ENCODE assay signal across 13 cellular contexts in the genomic region with DNA sequence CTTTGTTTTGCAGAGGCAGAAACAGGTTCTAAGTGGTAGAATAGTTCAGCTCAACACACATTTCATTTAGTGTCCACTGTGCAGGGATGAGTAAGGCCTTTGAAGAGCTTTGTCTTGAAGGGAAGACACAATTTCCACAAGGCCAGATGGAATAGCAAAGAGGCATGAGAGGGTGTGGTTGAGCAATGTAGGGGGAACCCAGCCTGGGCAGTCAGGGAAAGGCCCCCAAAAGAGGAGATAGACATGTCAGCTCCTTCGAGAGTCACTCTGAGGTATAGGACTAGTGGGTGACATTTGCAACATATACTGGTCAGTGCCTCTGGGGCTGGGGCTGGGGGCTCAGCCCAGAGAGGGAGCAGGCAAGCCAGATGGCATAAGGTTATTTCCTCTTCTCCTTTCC. TPM values are rescaled to one million over a fixed set of nuclear protein-coding genes. Genes with fewer than 3 reads are reported as not detected.
A peak's percentile ranks its signal among the peaks of the same experiment; 100 is the strongest.
DNase-seq lines count a peak whose midpoint lies in the region; ATAC-seq, FAIRE-seq and TF ChIP-seq lines count a peak whose summit lies in the region.
"Had no signal": no experiment of that assay in that cellular context is flagged by ENCODE, and none has a peak within 500 bp of the region (broad histone marks: within the 10 kb centered on the region; RNA-seq: fewer than 3 reads in every experiment).

No MANE protein-coding gene starts in this region.

- DNase-seq in activated CD4-positive, alpha-beta T cell treated with anti-CD3 and anti-CD28 coated beads, Interleukin-2, amount 10 ng/mL, durations not matched to agents 24 days and 14 days = no peak
- no peak for DNase-seq in activated CD4-positive, alpha-beta T cell treated with anti-CD3 and anti-CD28 coated beads, Interleukin-2, amount 50 U/mL, for 1 hour
- DNase-seq in activated naive CD8-positive, alpha-beta T cell treated with anti-CD3 and anti-CD28 coated beads for 36 hours = no peak
- no peak for DNase-seq in kidney
- DNase-seq in stimulated activated effector memory CD8-positive, alpha-beta T cell treated with anti-CD3 and anti-CD28 coated beads, Interleukin-12 subunit alpha, Interleukin-12 subunit beta, amount 100 ng/mL, for 72 hours (ENCODE audit: low spot score in 2 of 2) = no peak
- DNase-seq in NCI-H345 treated with DMSO at 0.1 percent for 48 hours (lab: John Stamatoyannopoulos, UW; ENCODE audit: unreplicated experiment) = no peak
- DNase-seq in NCI-H524 (lab: John Stamatoyannopoulos, UW) = no peak
- no peak for DNase-seq in WERI-Rb-1
- DNase-seq: activated CD4-positive, CD25-positive, alpha-beta regulatory T cell treated with anti-CD3 and anti-CD28 coated beads, Interleukin-2, amount 50 U/mL, for 72 hours; brain microvascular endothelial cell; Karpas-422; NCI-H345 had no signal

- H3K9ac ChIP-seq in kidney (ENCODE audit: low read length in 2 of 2) = peak overlapping the region in 1 of 2 donors; percentile 14

- H3K4me1 Mint-ChIP-seq in activated CD4-positive, alpha-beta T cell treated with anti-CD3 and anti-CD28 coated beads, Interleukin-2, amount 10 ng/mL, durations not matched to agents 24 days and 14 days = peaks cover 56% of the 10 kb centered on the region
- H3K4me1 Mint-ChIP-seq in activated naive CD8-positive, alpha-beta T cell treated with anti-CD3 and anti-CD28 coated beads for 36 hours = peaks cover 72% of the 10 kb centered on the region
- peaks cover 75% of the 10 kb centered on the region for H3K4me1 Mint-ChIP-seq in stimulated activated effector memory CD8-positive, alpha-beta T cell treated with anti-CD3 and anti-CD28 coated beads, Interleukin-12 subunit alpha, Interleukin-12 subunit beta, amount 100 ng/mL, for 72 hours

- peaks cover 12% of the 10 kb centered on the region in 2 donors for H3K36me3 ChIP-seq in kidney (ENCODE audit: control insufficient read depth in 1 of 2, insufficient read depth in 2 of 2, low read length in 2 of 2)
- H3K36me3 ChIP-seq in WERI-Rb-1 = peaks cover 80% of the 10 kb centered on the region

- H3K27ac Mint-ChIP-seq in activated CD4-positive, alpha-beta T cell treated with anti-CD3 and anti-CD28 coated beads, Interleukin-2, amount 10 ng/mL, durations not matched to agents 24 days and 14 days = peak overlapping the region; percentile 49
- peak overlapping the region; percentile 29 for H3K27ac Mint-ChIP-seq in activated naive CD8-positive, alpha-beta T cell treated with anti-CD3 and anti-CD28 coated beads for 36 hours
- H3K27ac Mint-ChIP-seq in stimulated activated effector memory CD8-positive, alpha-beta T cell treated with anti-CD3 and anti-CD28 coated beads, Interleukin-12 subunit alpha, Interleukin-12 subunit beta, amount 100 ng/mL, for 72 hours = peak overlapping the region; percentile 54

- intact Hi-C loops in activated CD4-positive, alpha-beta T cell treated with anti-CD3 and anti-CD28 coated beads, Interleukin-2, amount 10 ng/mL, durations not matched to agents 24 days and 14 days (cut with micrococcal nuclease) = no loop called here
- intact Hi-C loops in kidney (cut with DNase I) = no loop called here

- H3K27ac ChIP-seq in kidney (ENCODE audit: low read depth in 2 of 2, low read length in 2 of 2) (peak overlapping the region; percentile 83 to 89), WERI-Rb-1 (no peak overlapping the region)
- H3K27ac ChIP-seq: brain microvascular endothelial cell had no signal

- peaks cover 72% of the 10 kb centered on the region for H3K36me3 Mint-ChIP-seq in activated CD4-positive, alpha-beta T cell treated with anti-CD3 and anti-CD28 coated beads, Interleukin-2, amount 10 ng/mL, durations not matched to agents 24 days and 14 days (ENCODE audit: low read depth)
- peaks cover 57% of the 10 kb centered on the region for H3K36me3 Mint-ChIP-seq in activated naive CD8-positive, alpha-beta T cell treated with anti-CD3 and anti-CD28 coated beads for 36 hours
- H3K36me3 Mint-ChIP-seq in stimulated activated effector memory CD8-positive, alpha-beta T cell treated with anti-CD3 and anti-CD28 coated beads, Interleukin-12 subunit alpha, Interleukin-12 subunit beta, amount 100 ng/mL, for 72 hours = peaks cover 100% of the 10 kb centered on the region

- peaks cover 58 to 62% of the 10 kb centered on the region in 2 donors for H3K4me1 ChIP-seq in kidney (ENCODE audit: control insufficient read depth in 1 of 2, insufficient read depth in 1 of 2, low read depth in 1 of 2, low read length in 2 of 2)

- no peaks in the 10 kb centered on the region for H3K27me3 ChIP-seq in WERI-Rb-1 (ENCODE audit: insufficient read depth, low read depth, severe bottlenecking)
- H3K27me3 ChIP-seq: brain microvascular endothelial cell had no signal

- H3K27me3 Mint-ChIP-seq in activated CD4-positive, alpha-beta T cell treated with anti-CD3 and anti-CD28 coated beads, Interleukin-2, amount 10 ng/mL, durations not matched to agents 24 days and 14 days = no peaks in the 10 kb centered on the region
- no peaks in the 10 kb centered on the region for H3K27me3 Mint-ChIP-seq in activated naive CD8-positive, alpha-beta T cell treated with anti-CD3 and anti-CD28 coated beads for 36 hours

- TF ChIP-seq CTCF in kidney (IDR thresholded peaks at IDR 0.05; ENCODE audit: borderline replicate concordance, extremely low read depth, insufficient read depth) = no peak
- TF ChIP-seq CTCF in WERI-Rb-1 (IDR thresholded peaks at IDR 0.05; ENCODE audit: low read depth, low read length) = no peak

- FAIRE-seq in kidney (lab: Jason Lieb, UNC) = no peak
- FAIRE-seq: A204.1 had no signal

- no peak overlapping the region for H3K4me3 Mint-ChIP-seq in activated CD4-positive, alpha-beta T cell treated with anti-CD3 and anti-CD28 coated beads, Interleukin-2, amount 10 ng/mL, durations not matched to agents 24 days and 14 days
- no peak overlapping the region for H3K4me3 Mint-ChIP-seq in activated naive CD8-positive, alpha-beta T cell treated with anti-CD3 and anti-CD28 coated beads for 36 hours
- H3K4me3 Mint-ChIP-seq in stimulated activated effector memory CD8-positive, alpha-beta T cell treated with anti-CD3 and anti-CD28 coated beads, Interleukin-12 subunit alpha, Interleukin-12 subunit beta, amount 100 ng/mL, for 72 hours = peak overlapping the region; percentile 76

- H3K4me3 ChIP-seq in kidney (ENCODE audit: low read length in 2 of 2) (peak overlapping the region in 1 of 2 donors; percentile 23), WERI-Rb-1 (ENCODE audit: low read depth, low read length) (no peak overlapping the region)

- H3K9me3 ChIP-seq in kidney (ENCODE audit: control insufficient read depth in 1 of 2, low read length in 2 of 2) (no peaks in the 10 kb centered on the region), WERI-Rb-1 (ENCODE audit: severe bottlenecking) (no peaks in the 10 kb centered on the region)

- no peaks in the 10 kb centered on the region for H3K9me3 Mint-ChIP-seq in activated CD4-positive, alpha-beta T cell treated with anti-CD3 and anti-CD28 coated beads, Interleukin-2, amount 10 ng/mL, durations not matched to agents 24 days and 14 days
- no peaks in the 10 kb centered on the region for H3K9me3 Mint-ChIP-seq in activated naive CD8-positive, alpha-beta T cell treated with anti-CD3 and anti-CD28 coated beads for 36 hours
- H3K9me3 Mint-ChIP-seq in stimulated activated effector memory CD8-positive, alpha-beta T cell treated with anti-CD3 and anti-CD28 coated beads, Interleukin-12 subunit alpha, Interleukin-12 subunit beta, amount 100 ng/mL, for 72 hours = no peaks in the 10 kb centered on the region

- no peak for ATAC-seq in stimulated activated effector memory CD8-positive, alpha-beta T cell treated with anti-CD3 and anti-CD28 coated beads, Interleukin-12 subunit alpha, Interleukin-12 subunit beta, amount 100 ng/mL, for 72 hours

RNA-seq across cellular contexts. Expression of gene ALKBH5, which starts 7.0 kb away (rescaled TPM):
- 158 and 162 TPM in 2 replicates for total RNA-seq in activated CD4-positive, alpha-beta T cell treated with anti-CD3 and anti-CD28 coated beads, Interleukin-2, amount 10 ng/mL, durations not matched to agents 24 days and 14 days
- total RNA-seq in activated naive CD8-positive, alpha-beta T cell treated with anti-CD3 and anti-CD28 coated beads for 36 hours = 100 to 1,000 TPM; 163 TPM
- total RNA-seq in kidney = 94.4 TPM
- polyA plus RNA-seq in kidney (ENCODE audit: insufficient read depth, low read depth, low replicate concordance) = 67.1 TPM

RNA-seq across cellular contexts. Expression of gene LLGL1, which starts 34.8 kb away (rescaled TPM):
- 23.1 and 23.5 TPM in 2 replicates for total RNA-seq in activated CD4-positive, alpha-beta T cell treated with anti-CD3 and anti-CD28 coated beads, Interleukin-2, amount 10 ng/mL, durations not matched to agents 24 days and 14 days
- total RNA-seq in activated naive CD8-positive, alpha-beta T cell treated with anti-CD3 and anti-CD28 coated beads for 36 hours = 10 to 100 TPM; 13.7 to 15.2 TPM
- 13.7 TPM for total RNA-seq in kidney
- polyA plus RNA-seq in kidney (ENCODE audit: insufficient read depth, low read depth, low replicate concordance) = 8.0 TPM
